8 cellular contexts compared by ENCODE assay signal in genomic region chr16:1428511-1428910, GRCh38. TPM values are rescaled to one million over a fixed set of nuclear protein-coding genes. Genes with fewer than 3 reads are reported as not detected.
DNase-seq lines count a peak whose midpoint lies in the region; ATAC-seq and TF ChIP-seq lines count a peak whose summit lies in the region.

No MANE protein-coding gene starts in this region.

- ATAC-seq in upper lobe of right lung: peak; percentile 47

- no peak overlapping the region for H3K4me3 Mint-ChIP-seq in activated T-cell treated with anti-CD3 and anti-CD28 coated beads, Interleukin-2, amount 50 U/mL, for 24 hours

- no peak for TF ChIP-seq POLR2A in vagina (IDR thresholded peaks at IDR 0.05)

- no peaks in the 10 kb centered on the region for H3K4me1 Mint-ChIP-seq in activated T-cell treated with anti-CD3 and anti-CD28 coated beads, Interleukin-2, amount 50 U/mL, for 24 hours (ENCODE audit: low read depth)

- no peak overlapping the region for H3K27ac ChIP-seq in upper lobe of right lung
- H3K27ac ChIP-seq in vagina: no peak overlapping the region

- POLR2A ChIA-PET in AG04449 (lab: Yijun Ruan, JAX): no interaction called here

- H3K27me3 ChIP-seq in upper lobe of right lung (no peaks in the 10 kb centered on the region), vagina (no peaks in the 10 kb centered on the region)

- H3K27ac Mint-ChIP-seq in activated T-cell treated with anti-CD3 and anti-CD28 coated beads, Interleukin-2, amount 50 U/mL, for 24 hours: no peak overlapping the region

- no peak for DNase-seq in AG04449 (ENCODE audit: low read depth, low spot score)
- peak in 43 of 76 experiments; percentile 2 to 61 (median 32) for DNase-seq in HUDEP-2 (lab: John Stamatoyannopoulos, UW; ENCODE audit: unreplicated experiment in 76 of 76)
- peak; percentile 73 for DNase-seq in activated T-cell treated with anti-CD3 and anti-CD28 coated beads, Interleukin-2, amount 50 U/mL, for 24 hours
- DNase-seq in iPS-NIHi7 (ENCODE audit: extremely low spot score): peak; percentile 88
- peak; percentile 67 for DNase-seq in upper lobe of right lung
- no peak for DNase-seq in inferior parietal cortex (ENCODE audit: extremely low spot score)
- no peak for DNase-seq in vagina (ENCODE audit: extremely low spot score in 2 of 2)
- DNase-seq in NCI-H146 treated with DMSO at 0.1 percent for 48 hours (lab: John Stamatoyannopoulos, UW; ENCODE audit: unreplicated experiment): no peak

- H3K9me3 Mint-ChIP-seq in activated T-cell treated with anti-CD3 and anti-CD28 coated beads, Interleukin-2, amount 50 U/mL, for 24 hours: no peaks in the 10 kb centered on the region

- no peaks in the 10 kb centered on the region for H3K27me3 Mint-ChIP-seq in activated T-cell treated with anti-CD3 and anti-CD28 coated beads, Interleukin-2, amount 50 U/mL, for 24 hours

- TF ChIP-seq CTCF in AG04449 (IDR thresholded peaks at IDR 0.05; ENCODE audit: insufficient read depth, low read length, missing control alignments) (peak; percentile 65), upper lobe of right lung (IDR thresholded peaks at IDR 0.05) (peak; percentile 34), vagina (IDR thresholded peaks at IDR 0.05) (no peak)

- H3K36me3 ChIP-seq in upper lobe of right lung: no peaks in the 10 kb centered on the region
- H3K36me3 ChIP-seq in vagina: no peaks in the 10 kb centered on the region

- intact Hi-C loops in upper lobe of right lung (cut with DNase I): no loop called here
- intact Hi-C loops in vagina (cut with DNase I): loop anchor here (10.0 kb wide), 1 partner anchor 276 kb away; the partner anchor contains the start of gene MAPK8IP3

- H3K36me3 Mint-ChIP-seq in activated T-cell treated with anti-CD3 and anti-CD28 coated beads, Interleukin-2, amount 50 U/mL, for 24 hours (ENCODE audit: low read depth): no peaks in the 10 kb centered on the region

- H3K9me3 ChIP-seq in upper lobe of right lung: no peaks in the 10 kb centered on the region
- no peaks in the 10 kb centered on the region for H3K9me3 ChIP-seq in vagina

- H3K4me3 ChIP-seq in AG04449 (ENCODE audit: low read depth, low read length) (no peak overlapping the region), upper lobe of right lung (no peak overlapping the region), vagina (no peak overlapping the region)

- no peaks in the 10 kb centered on the region for H3K4me1 ChIP-seq in upper lobe of right lung
- H3K4me1 ChIP-seq in vagina: no peaks in the 10 kb centered on the region

- CTCF ChIA-PET in AG04449 (lab: Yijun Ruan, JAX): interaction anchor here (1.4 to 1.5 kb wide), 2 partner anchors 10 to 18 kb away, joined by 3 to 5 read pairs; no protein-coding TSS in a partner anchor

RNA-seq across cellular contexts. Expression of gene PERCC1, which starts 2.4 kb away (rescaled TPM):
- total RNA-seq in upper lobe of right lung (not detected), vagina (not detected)

RNA-seq across cellular contexts. Expression of gene UQCC4, which starts 8.0 kb away (rescaled TPM):
- total RNA-seq in upper lobe of right lung (9.1 TPM), vagina (3.7 TPM)

RNA-seq across cellular contexts. Expression of gene UNKL, which starts 14.0 kb away (rescaled TPM):
- total RNA-seq in upper lobe of right lung (19.9 TPM), vagina (32.9 TPM)

RNA-seq across cellular contexts. Expression of gene CCDC154, which starts 15.8 kb away (rescaled TPM):
- total RNA-seq in upper lobe of right lung: 4.1 TPM
- not detected for total RNA-seq in vagina

RNA-seq across cellular contexts. Expression of gene CLCN7, which starts 46.3 kb away (rescaled TPM):
- total RNA-seq in upper lobe of right lung (138 TPM), vagina (49.8 TPM)

Comparison
In these comparisons a context has a peak if more than half of its experiments do, and no peak if none do; other contexts are left out.
1. DNase-seq: peak in HUDEP-2 (43 of 76), activated T-cell treated with anti-CD3 and anti-CD28 coated beads, Interleukin-2, amount 50 U/mL, for 24 hours (single experiment), iPS-NIHi7 (single experiment) and upper lobe of right lung (single experiment); none in AG04449 (single experiment), inferior parietal cortex (single experiment), vagina (0 of 2) and NCI-H146 treated with DMSO at 0.1 percent for 48 hours (single experiment).
2. CTCF ChIP-seq: peak in AG04449 (single experiment) and upper lobe of right lung (single experiment); none in vagina (0 of 3).